16 cellular contexts compared by ENCODE assay signal in genomic region chr13:96191367-96191766, GRCh38.
DNase-seq lines count a peak whose midpoint lies in the region; ATAC-seq and TF ChIP-seq lines count a peak whose summit lies in the region.
"Had no signal": no experiment of that assay in that cellular context is flagged by ENCODE, and none has a peak within 500 bp of the region (broad histone marks: within the 10 kb centered on the region; RNA-seq: fewer than 3 reads in every experiment).

No MANE protein-coding gene starts in this region.

- intact Hi-C loops in left lung (cut with DNase I) = no loop called here

- TF ChIP-seq CTCF in left lung (IDR thresholded peaks at IDR 0.05) (no peak), foreskin fibroblast (IDR thresholded peaks at IDR 0.05; ENCODE audit: low read depth, low read length) (no peak)

- H3K4me1 ChIP-seq in left lung = no peaks in the 10 kb centered on the region
- H3K4me1 ChIP-seq: A549 had no signal

- no peaks in the 10 kb centered on the region for H3K27me3 ChIP-seq in left lung

- H3K27ac ChIP-seq in left lung = no peak overlapping the region
- H3K27ac ChIP-seq: 22Rv1, A549 had no signal

- no peak overlapping the region for H3K4me3 ChIP-seq in left lung
- no peak overlapping the region for H3K4me3 ChIP-seq in foreskin fibroblast (ENCODE audit: low read depth in 1 of 2, low read length in 2 of 2)
- H3K4me3 ChIP-seq: A549 had no signal

- no peaks in the 10 kb centered on the region for H3K36me3 ChIP-seq in left lung

- no peaks in the 10 kb centered on the region for H3K9me3 ChIP-seq in left lung
- H3K9me3 ChIP-seq: A549 had no signal

- DNase-seq in NCI-H1417 (lab: John Stamatoyannopoulos, UW) = peak in 2 of 3 experiments; percentile 38 to 44
- DNase-seq in NCI-H1417 treated with DMSO at 0.1 percent for 48 hours (lab: John Stamatoyannopoulos, UW) = no peak
- peak; percentile 75 for DNase-seq in SK-N-DZ (ENCODE audit: low spot score)
- DNase-seq in left lung = no peak
- no peak for DNase-seq in LoVo (ENCODE audit: low spot score)
- no peak for DNase-seq in C1 segment of cervical spinal cord (lab: John Stamatoyannopoulos, UW)
- DNase-seq in foreskin fibroblast = no peak
- DNase-seq: AML-193; CD4-positive, alpha-beta memory T cell; DMS153; DMS79; GF-D8; GOT3; H9 had no signal

- peak; percentile 81 for ATAC-seq in left lung
- ATAC-seq: A549 had no signal

Comparison
In these comparisons a context has a peak if more than half of its experiments do, and no peak if none do; other contexts are left out.
1. DNase-seq: peak in NCI-H1417 (2 of 3) and SK-N-DZ (single experiment); none in NCI-H1417 treated with DMSO at 0.1 percent for 48 hours (single experiment), left lung (0 of 2), LoVo (single experiment), C1 segment of cervical spinal cord (0 of 14) and foreskin fibroblast (0 of 2).